8 cellular contexts compared by ENCODE assay signal in the genomic region with DNA sequence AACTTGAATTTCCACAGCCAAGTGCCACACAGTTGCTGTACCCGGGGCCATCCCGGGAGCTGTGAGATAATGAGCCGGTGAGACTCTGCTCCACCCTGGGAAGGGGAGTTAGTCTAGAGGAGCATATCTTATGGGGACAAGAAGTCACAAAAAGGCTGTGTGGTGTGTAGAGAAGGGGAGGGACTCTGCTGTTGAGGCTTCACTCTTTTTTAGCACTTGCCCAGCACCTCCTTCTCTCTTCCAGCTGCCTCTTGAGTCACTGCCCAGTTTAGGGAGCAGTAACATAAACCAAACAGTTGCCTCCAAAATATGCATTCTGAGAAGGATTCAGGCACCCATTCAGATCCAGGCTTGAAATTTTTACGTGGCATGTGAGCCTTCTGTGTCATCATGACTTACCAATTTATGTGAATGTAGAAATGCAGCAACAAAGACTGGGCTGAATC. TPM values are rescaled to one million over a fixed set of nuclear protein-coding genes. Genes with fewer than 3 reads are reported as not detected.
DNase-seq lines count a peak whose midpoint lies in the region; ATAC-seq and TF ChIP-seq lines count a peak whose summit lies in the region.

No MANE protein-coding gene starts in this region.

- H3K9me3 ChIP-seq in Caco-2: no peaks in the 10 kb centered on the region
- H3K9me3 ChIP-seq in neuron (ENCODE audit: low read length): no peaks in the 10 kb centered on the region

- TSS peak; percentile 62 for BruUV-seq in Caco-2 (replicated peaks; lab: Mats Ljungman, UMichigan)

- POLR2A ChIA-PET in Caco-2 (lab: Charles Lee): no interaction called here

- H3K4me1 ChIP-seq in Caco-2 (peaks cover 34% of the 10 kb centered on the region), neuron (ENCODE audit: insufficient read depth, low read length) (peaks cover 39% of the 10 kb centered on the region)

- peak overlapping the region; percentile 88 for H3K4me3 ChIP-seq in Caco-2 (ENCODE audit: low read depth, low read length)
- peak overlapping the region; percentile 97 for H3K4me3 ChIP-seq in fibroblast of the aortic adventitia (ENCODE audit: low read depth, low read length)
- H3K4me3 ChIP-seq in neuron (ENCODE audit: low read length): peak overlapping the region; percentile 71

- DNase-seq in Caco-2 (no peak), HT-29 (ENCODE audit: low spot score) (peak; percentile 39), fibroblast of the aortic adventitia (ENCODE audit: low read depth) (peak; percentile 86), HPDE6-E6E7 (ENCODE audit: extremely low spot score) (no peak), occipital lobe (lab: John Stamatoyannopoulos, UW) (no peak)
- DNase-seq in activated CD4-positive, alpha-beta T cell treated with anti-CD3 and anti-CD28 coated beads, Interleukin-2, amount 10 ng/mL, durations not matched to agents 24 days and 14 days: no peak

- no peaks in the 10 kb centered on the region for H3K27me3 ChIP-seq in Caco-2 (replicated peaks; ENCODE audit: control insufficient read depth, insufficient read depth, low read length)
- no peaks in the 10 kb centered on the region for H3K27me3 ChIP-seq in neuron (ENCODE audit: insufficient read depth, low read length)

- no peaks in the 10 kb centered on the region for H3K27me3 Mint-ChIP-seq in Caco-2 (ENCODE audit: insufficient read depth, unreplicated experiment)
- no peaks in the 10 kb centered on the region for H3K27me3 Mint-ChIP-seq in activated CD4-positive, alpha-beta T cell treated with anti-CD3 and anti-CD28 coated beads, Interleukin-2, amount 10 ng/mL, durations not matched to agents 24 days and 14 days

- CTCF ChIA-PET in Caco-2 (lab: Charles Lee): no interaction called here

- TF ChIP-seq CTCF in Caco-2 (IDR thresholded peaks at IDR 0.05; ENCODE audit: insufficient read depth in 1 of 2, low read depth in 1 of 2, low read length in 1 of 2, severe bottlenecking in 1 of 2, unreplicated experiment in 1 of 2) (no peak), fibroblast of the aortic adventitia (IDR thresholded peaks at IDR 0.05; ENCODE audit: insufficient read depth, low read length) (no peak)

- H3K36me3 Mint-ChIP-seq in Caco-2 (ENCODE audit: insufficient read depth, unreplicated experiment): peaks cover 30% of the 10 kb centered on the region
- peaks cover 35% of the 10 kb centered on the region for H3K36me3 Mint-ChIP-seq in activated CD4-positive, alpha-beta T cell treated with anti-CD3 and anti-CD28 coated beads, Interleukin-2, amount 10 ng/mL, durations not matched to agents 24 days and 14 days (ENCODE audit: low read depth)

- H3K4me1 Mint-ChIP-seq in Caco-2 (ENCODE audit: low read depth, unreplicated experiment): peaks cover 51% of the 10 kb centered on the region
- H3K4me1 Mint-ChIP-seq in activated CD4-positive, alpha-beta T cell treated with anti-CD3 and anti-CD28 coated beads, Interleukin-2, amount 10 ng/mL, durations not matched to agents 24 days and 14 days: peaks cover 43% of the 10 kb centered on the region

- H3K27ac Mint-ChIP-seq in Caco-2 (ENCODE audit: unreplicated experiment): peak overlapping the region; percentile 94
- H3K27ac Mint-ChIP-seq in activated CD4-positive, alpha-beta T cell treated with anti-CD3 and anti-CD28 coated beads, Interleukin-2, amount 10 ng/mL, durations not matched to agents 24 days and 14 days: peak overlapping the region; percentile 97

- no peaks in the 10 kb centered on the region for H3K9me3 Mint-ChIP-seq in Caco-2 (ENCODE audit: unreplicated experiment)
- no peaks in the 10 kb centered on the region for H3K9me3 Mint-ChIP-seq in activated CD4-positive, alpha-beta T cell treated with anti-CD3 and anti-CD28 coated beads, Interleukin-2, amount 10 ng/mL, durations not matched to agents 24 days and 14 days

- H3K4me3 Mint-ChIP-seq in Caco-2 (ENCODE audit: unreplicated experiment): peak overlapping the region; percentile 91
- H3K4me3 Mint-ChIP-seq in activated CD4-positive, alpha-beta T cell treated with anti-CD3 and anti-CD28 coated beads, Interleukin-2, amount 10 ng/mL, durations not matched to agents 24 days and 14 days: peak overlapping the region; percentile 96

- H3K36me3 ChIP-seq in Caco-2 (ENCODE audit: control insufficient read depth, insufficient read depth, low read length): peaks cover 1% of the 10 kb centered on the region; the same call in 1 of the 2 replicates
- peaks cover 14% of the 10 kb centered on the region for H3K36me3 ChIP-seq in neuron (ENCODE audit: insufficient read depth, low read length)

- peak; percentile 7 for ATAC-seq in GM19463 (IDR thresholded peaks at IDR 0.05; ENCODE audit: unreplicated experiment)

- H2AFZ ChIP-seq in neuron (ENCODE audit: low read depth, low read length): peak overlapping the region; percentile 95

- intact Hi-C loops in Caco-2 (cut with micrococcal nuclease; ENCODE audit: unreplicated experiment): loop anchor here (1.0 kb wide), 1 partner anchor 19 kb away; no protein-coding TSS in a partner anchor
- intact Hi-C loops in activated CD4-positive, alpha-beta T cell treated with anti-CD3 and anti-CD28 coated beads, Interleukin-2, amount 10 ng/mL, durations not matched to agents 24 days and 14 days (cut with micrococcal nuclease): loop anchor here (1.0 to 10.0 kb wide), 5 partner anchors 55 to 1009 kb away; no protein-coding TSS in a partner anchor

RNA-seq across cellular contexts. Expression of gene WDR26, which starts 0.7 kb away (rescaled TPM):
- 58.6 and 62.9 TPM in 2 replicates for total RNA-seq in Caco-2 (2022)
- 15.7 and 17.9 TPM in 2 replicates for total RNA-seq in HT-29 (2014; rRNA removed; shearing (Covaris generic))
- 81.0 and 90.9 TPM in 2 replicates for total RNA-seq in activated CD4-positive, alpha-beta T cell treated with anti-CD3 and anti-CD28 coated beads, Interleukin-2, amount 10 ng/mL, durations not matched to agents 24 days and 14 days
- 57.7 and 88.6 TPM in 2 replicates for total RNA-seq in fibroblast of the aortic adventitia (ENCODE audit: low replicate concordance)
- total RNA-seq in occipital lobe: 61.8 TPM

Comparison
In these comparisons a context has a peak if more than half of its experiments do, and no peak if none do; other contexts are left out.
1. DNase-seq: peak in HT-29 (single experiment) and fibroblast of the aortic adventitia (single experiment); none in Caco-2 (0 of 2), activated CD4-positive, alpha-beta T cell treated with anti-CD3 and anti-CD28 coated beads, Interleukin-2, amount 10 ng/mL, durations not matched to agents 24 days and 14 days (single experiment), HPDE6-E6E7 (single experiment) and occipital lobe (single experiment).
2. Peak in every context shown above with its lines, with median percentiles within 50 percentile points of each other: H3K4me3 ChIP-seq.